Comparison of ENCODE assay signal across 8 cellular contexts in the genomic region with DNA sequence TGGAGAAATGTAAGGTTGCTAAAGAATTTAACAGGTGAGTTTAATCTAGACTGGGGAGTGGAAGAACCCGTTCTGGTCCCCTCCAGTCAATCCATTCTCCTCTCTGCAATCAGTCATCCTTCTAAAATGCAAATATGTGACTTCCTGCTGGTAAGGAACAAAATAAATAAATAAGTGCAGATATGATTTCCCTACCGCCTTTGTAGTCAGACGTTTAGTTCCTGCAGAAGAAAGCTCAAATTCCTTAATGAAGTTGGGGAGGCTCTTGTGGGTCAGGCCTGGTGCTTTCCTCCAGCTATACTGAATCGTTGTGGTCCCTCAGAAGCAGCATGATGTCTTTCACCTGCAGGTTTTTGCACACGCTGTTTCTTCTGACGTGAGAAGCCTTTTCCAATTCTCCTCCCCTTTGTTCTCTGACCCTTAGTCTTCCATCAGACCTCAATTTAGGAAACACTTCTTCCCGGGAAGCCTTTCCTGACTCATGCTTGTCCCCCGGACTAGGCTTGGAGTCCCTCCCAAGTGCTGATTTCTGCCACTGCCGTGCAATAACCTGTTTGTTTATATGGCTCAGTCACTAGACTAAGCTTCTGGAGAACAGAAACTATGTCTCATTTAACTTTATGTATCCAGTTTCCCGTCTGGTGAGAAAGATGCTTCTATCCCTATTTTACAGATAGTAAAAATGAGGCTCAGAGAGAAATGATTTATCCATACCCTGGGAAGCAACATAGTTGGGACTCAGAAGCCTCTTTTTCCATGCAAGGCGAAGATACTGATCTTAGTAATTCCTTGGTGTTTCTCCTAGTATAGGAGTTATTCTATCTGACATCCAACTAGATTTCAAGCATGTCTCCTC. TPM values are rescaled to one million over a fixed set of nuclear protein-coding genes. Genes with fewer than 3 reads are reported as not detected.
DNase-seq lines count a peak whose midpoint lies in the region; ATAC-seq and TF ChIP-seq lines count a peak whose summit lies in the region.

No MANE protein-coding gene starts in this region.

- peaks cover 67% of the 10 kb centered on the region for H3K4me1 Mint-ChIP-seq in CD4-positive, alpha-beta T cell (ENCODE audit: low read depth)

- H3K36me3 Mint-ChIP-seq in CD4-positive, alpha-beta T cell (ENCODE audit: low read depth): peaks cover 52% of the 10 kb centered on the region

- intact Hi-C loops in CD4-positive, alpha-beta T cell (cut with DNase I, micrococcal nuclease): loop anchor here (5.0 kb wide), 2 partner anchors 202 to 328 kb away; partner anchors contain the start of gene AKNA (in 1 of the 2)

- H2AFZ ChIP-seq in MM.1S (ENCODE audit: low read length) (no peak overlapping the region), neural cell (ENCODE audit: low read depth, low read length) (peak overlapping the region; percentile 98)

- peak overlapping the region; percentile 98 for H3K4me3 ChIP-seq in MM.1S (ENCODE audit: low read length)
- H3K4me3 ChIP-seq in duodenal mucosa (ENCODE audit: low read depth in 1 of 2, low read length in 2 of 2): peak overlapping the region; percentile 88 to 100
- peak overlapping the region; percentile 81 for H3K4me3 ChIP-seq in neural cell (ENCODE audit: low read length)

- no peaks in the 10 kb centered on the region for H3K9me3 Mint-ChIP-seq in CD4-positive, alpha-beta T cell

- CTCF ChIA-PET in CD4-positive, alpha-beta T cell (lab: Charles Lee): interaction anchor here (1.0 to 1.6 kb wide), 2 partner anchors 24 to 65 kb away, joined by 3 to 8 read pairs; no protein-coding TSS in a partner anchor

- H3K4me2 ChIP-seq in MM.1S (ENCODE audit: low read depth, low read length) (peak overlapping the region; percentile 82), neural cell (ENCODE audit: low read length) (peak overlapping the region; percentile 99)

- H3K27ac ChIP-seq in CD4-positive, alpha-beta T cell (ENCODE audit: low read depth, low read length): peak overlapping the region; percentile 91
- peak overlapping the region; percentile 84; the same call in 1 of the 2 replicates for H3K27ac ChIP-seq in MM.1S (ENCODE audit: low read length)
- no peak overlapping the region for H3K27ac ChIP-seq in duodenal mucosa (ENCODE audit: low read depth, low read length)
- peak overlapping the region; percentile 88 for H3K27ac ChIP-seq in neural cell (ENCODE audit: low read length)

- H3K9ac ChIP-seq in MM.1S (ENCODE audit: low read length) (peak overlapping the region; percentile 99), duodenal mucosa (ENCODE audit: low read depth in 1 of 2, low read length in 2 of 2) (peak overlapping the region; percentile 97 to 100), neural cell (ENCODE audit: low read length) (peak overlapping the region; percentile 98)

- H3F3A ChIP-seq in MM.1S (ENCODE audit: insufficient read depth, low read length) (peaks cover 34% of the 10 kb centered on the region), neural cell (ENCODE audit: insufficient read depth, low read length, poor library complexity, severe bottlenecking) (no peaks in the 10 kb centered on the region)

- no peak for TF ChIP-seq RAD21 in neural cell (conservative IDR thresholded peaks at IDR 0.05)

- POLR2A ChIA-PET in CD4-positive, alpha-beta T cell (lab: Charles Lee): interaction anchor here (1.1 to 3.8 kb wide), 8 partner anchors 12 to 340 kb away, joined by 6 to 60 read pairs (median 8); partner anchors contain the start of gene TMEM268

- DNase-seq in CD4-positive, alpha-beta T cell: no peak
- no peak for DNase-seq in MM.1S
- no peak for DNase-seq in NCI-H146 (lab: John Stamatoyannopoulos, UW)
- no peak for DNase-seq in mucosa of gallbladder (ENCODE audit: low spot score)
- DNase-seq in NCI-H345 treated with DMSO at 0.1 percent for 48 hours (lab: John Stamatoyannopoulos, UW; ENCODE audit: unreplicated experiment): no peak

- no peak for TF ChIP-seq EP300 in neural cell (conservative IDR thresholded peaks at IDR 0.05; ENCODE audit: poor library complexity, severe bottlenecking)

- H3K27me3 ChIP-seq in CD4-positive, alpha-beta T cell (ENCODE audit: control insufficient read depth, insufficient read depth, low read length): no peaks in the 10 kb centered on the region
- H3K27me3 ChIP-seq in MM.1S (replicated peaks; ENCODE audit: insufficient read depth, low read length): no peaks in the 10 kb centered on the region
- no peaks in the 10 kb centered on the region for H3K27me3 ChIP-seq in duodenal mucosa (ENCODE audit: control insufficient read depth in 1 of 2, insufficient read depth in 2 of 2, low read length in 2 of 2)
- no peaks in the 10 kb centered on the region for H3K27me3 ChIP-seq in neural cell (ENCODE audit: insufficient read depth, low read depth, low read length)

- peak overlapping the region; percentile 99 for H3K4me3 Mint-ChIP-seq in CD4-positive, alpha-beta T cell

- no peak for ATAC-seq in CD4-positive, alpha-beta T cell (ENCODE audit: poor library complexity)
- ATAC-seq in HG03565 (IDR thresholded peaks at IDR 0.05; ENCODE audit: unreplicated experiment): no peak

- peak overlapping the region; percentile 99 for H3K27ac Mint-ChIP-seq in CD4-positive, alpha-beta T cell

- no peak for TF ChIP-seq CTCF in CD4-positive, alpha-beta T cell (IDR thresholded peaks at IDR 0.05)
- TF ChIP-seq CTCF in MM.1S (IDR thresholded peaks at IDR 0.05; ENCODE audit: low read length) (no peak), neural cell (IDR thresholded peaks at IDR 0.05; ENCODE audit: poor library complexity, severe bottlenecking) (no peak)

- no peaks in the 10 kb centered on the region for H3K9me3 ChIP-seq in CD4-positive, alpha-beta T cell (ENCODE audit: control insufficient read depth, low read length)
- H3K9me3 ChIP-seq in MM.1S (replicated peaks; ENCODE audit: insufficient read depth, low read length): no peaks in the 10 kb centered on the region
- H3K9me3 ChIP-seq in duodenal mucosa (ENCODE audit: control insufficient read depth in 1 of 2, low read length in 2 of 2): no peaks in the 10 kb centered on the region
- no peaks in the 10 kb centered on the region for H3K9me3 ChIP-seq in neural cell (ENCODE audit: low read length)

- H3K4me1 ChIP-seq in MM.1S (ENCODE audit: low read length) (peaks cover 22% of the 10 kb centered on the region), duodenal mucosa (ENCODE audit: control insufficient read depth in 1 of 2, insufficient read depth in 2 of 2, low read length in 2 of 2) (peaks cover 32 to 46% of the 10 kb centered on the region in 2 donors)

- H3K79me2 ChIP-seq in MM.1S (ENCODE audit: low read length) (peaks cover 68% of the 10 kb centered on the region), neural cell (replicated peaks; ENCODE audit: insufficient read depth, low read length) (peaks cover 61% of the 10 kb centered on the region)

- no peaks in the 10 kb centered on the region for H4K20me1 ChIP-seq in MM.1S (ENCODE audit: insufficient read depth, low read length)
- H4K20me1 ChIP-seq in neural cell (ENCODE audit: insufficient read depth): no peaks in the 10 kb centered on the region

- no peaks in the 10 kb centered on the region for H3K9me2 ChIP-seq in MM.1S (replicated peaks; ENCODE audit: insufficient read depth, low read length)
- H3K9me2 ChIP-seq in neural cell (ENCODE audit: insufficient read depth, low read length): no peaks in the 10 kb centered on the region

- 0 out of 2 replicates have a peak, but pooled peaks cover 6% of the 10 kb centered on the region for H3K36me3 ChIP-seq in MM.1S (replicated peaks; ENCODE audit: insufficient read depth, low read length)
- H3K36me3 ChIP-seq in duodenal mucosa (ENCODE audit: control insufficient read depth in 1 of 2, insufficient read depth in 2 of 2, low read length in 2 of 2): peaks cover 9 to 14% of the 10 kb centered on the region in 2 donors
- H3K36me3 ChIP-seq in neural cell (ENCODE audit: insufficient read depth, low read length): no peaks in the 10 kb centered on the region

- no peaks in the 10 kb centered on the region for H3K27me3 Mint-ChIP-seq in CD4-positive, alpha-beta T cell

TF ChIP-seq in neural cell, 6 proteins besides CTCF, POLR2A, EP300 and RAD21:
- TF ChIP-seq SMC3 (conservative IDR thresholded peaks at IDR 0.05; ENCODE audit: poor library complexity) (no peak), MXI1 (conservative IDR thresholded peaks at IDR 0.05; ENCODE audit: poor library complexity, severe bottlenecking) (no peak), EZH2 (IDR thresholded peaks at IDR 0.05; ENCODE audit: borderline replicate concordance, insufficient read depth, low read length, poor library complexity, severe bottlenecking) (no peak), POLR2AphosphoS5 (IDR thresholded peaks at IDR 0.05) (no peak), TAF1 (IDR thresholded peaks at IDR 0.05; ENCODE audit: low read depth) (no peak)
- TF ChIP-seq, protein P1, sequence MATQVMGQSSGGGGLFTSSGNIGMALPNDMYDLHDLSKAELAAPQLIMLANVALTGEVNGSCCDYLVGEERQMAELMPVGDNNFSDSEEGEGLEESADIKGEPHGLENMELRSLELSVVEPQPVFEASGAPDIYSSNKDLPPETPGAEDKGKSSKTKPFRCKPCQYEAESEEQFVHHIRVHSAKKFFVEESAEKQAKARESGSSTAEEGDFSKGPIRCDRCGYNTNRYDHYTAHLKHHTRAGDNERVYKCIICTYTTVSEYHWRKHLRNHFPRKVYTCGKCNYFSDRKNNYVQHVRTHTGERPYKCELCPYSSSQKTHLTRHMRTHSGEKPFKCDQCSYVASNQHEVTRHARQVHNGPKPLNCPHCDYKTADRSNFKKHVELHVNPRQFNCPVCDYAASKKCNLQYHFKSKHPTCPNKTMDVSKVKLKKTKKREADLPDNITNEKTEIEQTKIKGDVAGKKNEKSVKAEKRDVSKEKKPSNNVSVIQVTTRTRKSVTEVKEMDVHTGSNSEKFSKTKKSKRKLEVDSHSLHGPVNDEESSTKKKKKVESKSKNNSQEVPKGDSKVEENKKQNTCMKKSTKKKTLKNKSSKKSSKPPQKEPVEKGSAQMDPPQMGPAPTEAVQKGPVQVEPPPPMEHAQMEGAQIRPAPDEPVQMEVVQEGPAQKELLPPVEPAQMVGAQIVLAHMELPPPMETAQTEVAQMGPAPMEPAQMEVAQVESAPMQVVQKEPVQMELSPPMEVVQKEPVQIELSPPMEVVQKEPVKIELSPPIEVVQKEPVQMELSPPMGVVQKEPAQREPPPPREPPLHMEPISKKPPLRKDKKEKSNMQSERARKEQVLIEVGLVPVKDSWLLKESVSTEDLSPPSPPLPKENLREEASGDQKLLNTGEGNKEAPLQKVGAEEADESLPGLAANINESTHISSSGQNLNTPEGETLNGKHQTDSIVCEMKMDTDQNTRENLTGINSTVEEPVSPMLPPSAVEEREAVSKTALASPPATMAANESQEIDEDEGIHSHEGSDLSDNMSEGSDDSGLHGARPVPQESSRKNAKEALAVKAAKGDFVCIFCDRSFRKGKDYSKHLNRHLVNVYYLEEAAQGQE (IDR thresholded peaks at IDR 0.05; ENCODE audit: borderline replicate concordance): no peak

RNA-seq across cellular contexts. Expression of gene ATP6V1G1, which starts 1.3 kb away (rescaled TPM):
- 100 to 1,000 TPM; 144 to 148 TPM for total RNA-seq in CD4-positive, alpha-beta T cell
- 699 and 802 TPM in 2 replicates for polyA plus RNA-seq in neural cell
- 262 and 287 TPM in 2 replicates for polyA minus RNA-seq in neural cell
- total RNA-seq in mucosa of gallbladder: 68.9 TPM

RNA-seq across cellular contexts. Expression of gene TMEM268, which starts 22.2 kb away (rescaled TPM):
- 1 to 10 TPM; 8.1 to 9.8 TPM for total RNA-seq in CD4-positive, alpha-beta T cell
- 8.5 TPM in 2 replicates for polyA plus RNA-seq in neural cell
- polyA minus RNA-seq in neural cell: 14.9 and 15.0 TPM in 2 replicates
- 8.3 TPM for total RNA-seq in mucosa of gallbladder
